17 cellular contexts compared by ENCODE assay signal in the genomic region with DNA sequence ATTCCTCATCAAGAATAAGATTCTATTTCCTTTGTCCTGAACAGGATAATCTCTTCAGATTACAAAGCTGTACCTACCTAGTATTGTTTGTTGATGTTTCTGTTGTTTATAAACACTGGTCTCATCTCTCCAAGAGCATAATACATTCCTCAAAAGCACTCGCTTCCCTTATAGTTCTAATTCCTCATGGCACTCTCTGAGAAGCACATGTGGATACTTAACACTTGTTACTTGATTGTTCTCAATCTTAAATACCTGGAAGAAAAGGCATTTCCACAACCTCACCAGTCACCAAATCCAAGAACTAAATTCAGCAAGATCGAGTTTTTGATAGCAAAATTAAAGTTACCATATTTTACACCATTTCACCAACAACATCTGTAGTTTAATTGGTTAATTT.
"Had no signal": no experiment of that assay in that cellular context is flagged by ENCODE, and none has a peak within 500 bp of the region (broad histone marks: within the 10 kb centered on the region; RNA-seq: fewer than 3 reads in every experiment).

No MANE protein-coding gene starts in this region.

- H3K9me3 ChIP-seq: left ventricle myocardium inferior, stomach, testis, upper lobe of left lung had no signal

- H3K36me3 ChIP-seq: cardiac muscle cell, left ventricle myocardium inferior, stomach, upper lobe of left lung had no signal

- H3K27me3 ChIP-seq: cardiac muscle cell, stomach, testis, upper lobe of left lung had no signal

- H3K36me3 Mint-ChIP-seq: activated naive CD4-positive, alpha-beta T cell treated with anti-CD3 and anti-CD28 coated beads, Interleukin-2, amount 50 U/mL, for 24 hours; naive B cell had no signal

- H3K27ac ChIP-seq: cardiac muscle cell, left ventricle myocardium inferior, stomach, testis, upper lobe of left lung had no signal

- DNase-seq: activated CD4-positive, alpha-beta T cell treated with anti-CD3 and anti-CD28 coated beads, Interleukin-2, amount 10 ng/mL, durations not matched to agents 24 days and 14 days; activated CD8-positive, alpha-beta memory T cell treated with anti-CD3 and anti-CD28 coated beads, Interleukin-2, amount 50 U/mL, for 4 hours; activated effector memory CD4-positive, alpha-beta T cell treated with anti-CD3 and anti-CD28 coated beads, Interleukin-2, amount 50 U/mL, for 16 hours; activated T-cell treated with anti-CD3 and anti-CD28 coated beads, Interleukin-2, amount 50 U/mL, for 48 hours; effector memory CD4-positive, alpha-beta T cell; small intestine; stimulated activated CD4-positive, alpha-beta T cell treated with anti-CD3 and anti-CD28 coated beads, Interleukin-4, amount 100 ng/mL, for 1 hour had no signal

- H3K4me3 Mint-ChIP-seq: activated CD4-positive, alpha-beta T cell treated with anti-CD3 and anti-CD28 coated beads, Interleukin-2, amount 10 ng/mL, durations not matched to agents 24 days and 14 days; activated naive CD4-positive, alpha-beta T cell treated with anti-CD3 and anti-CD28 coated beads, Interleukin-2, amount 50 U/mL, for 24 hours; dendritic cell treated with granulocyte-macrophage colony-stimulating factor and Interleukin-4, amounts not matched to agents 40 ng/mL and 50 ng/mL, for 4 days; neural crest cell; T-helper 1 cell treated with Interleukin-12 subunit alpha and Interleukin-12 subunit beta and Interleukin-4 antibody, amounts not matched to agents 30 μg/mL and 1 μg/mL, for 36 hours had no signal

- H3K9me3 Mint-ChIP-seq: activated CD4-positive, alpha-beta T cell treated with anti-CD3 and anti-CD28 coated beads, Interleukin-2, amount 10 ng/mL, durations not matched to agents 24 days and 14 days; activated naive CD4-positive, alpha-beta T cell treated with anti-CD3 and anti-CD28 coated beads, Interleukin-2, amount 50 U/mL, for 24 hours; dendritic cell treated with granulocyte-macrophage colony-stimulating factor and Interleukin-4, amounts not matched to agents 40 ng/mL and 50 ng/mL, for 4 days; naive B cell; neural crest cell; T-helper 1 cell treated with Interleukin-12 subunit alpha and Interleukin-12 subunit beta and Interleukin-4 antibody, amounts not matched to agents 30 μg/mL and 1 μg/mL, for 36 hours had no signal

- H3K4me3 ChIP-seq: cardiac muscle cell, left ventricle myocardium inferior, stomach, testis, upper lobe of left lung had no signal

- H3K27me3 Mint-ChIP-seq: activated naive CD4-positive, alpha-beta T cell treated with anti-CD3 and anti-CD28 coated beads, Interleukin-2, amount 50 U/mL, for 24 hours; dendritic cell treated with granulocyte-macrophage colony-stimulating factor and Interleukin-4, amounts not matched to agents 40 ng/mL and 50 ng/mL, for 4 days had no signal

- H3K27ac Mint-ChIP-seq: activated CD4-positive, alpha-beta T cell treated with anti-CD3 and anti-CD28 coated beads, Interleukin-2, amount 10 ng/mL, durations not matched to agents 24 days and 14 days; activated naive CD4-positive, alpha-beta T cell treated with anti-CD3 and anti-CD28 coated beads, Interleukin-2, amount 50 U/mL, for 24 hours; dendritic cell treated with granulocyte-macrophage colony-stimulating factor and Interleukin-4, amounts not matched to agents 40 ng/mL and 50 ng/mL, for 4 days; naive B cell; T-helper 1 cell treated with Interleukin-12 subunit alpha and Interleukin-12 subunit beta and Interleukin-4 antibody, amounts not matched to agents 30 μg/mL and 1 μg/mL, for 36 hours had no signal

- H3K4me1 Mint-ChIP-seq: activated CD4-positive, alpha-beta T cell treated with anti-CD3 and anti-CD28 coated beads, Interleukin-2, amount 10 ng/mL, durations not matched to agents 24 days and 14 days; activated naive CD4-positive, alpha-beta T cell treated with anti-CD3 and anti-CD28 coated beads, Interleukin-2, amount 50 U/mL, for 24 hours; neural crest cell had no signal
